1 cellular context compared by ENCODE assay signal in the genomic region with DNA sequence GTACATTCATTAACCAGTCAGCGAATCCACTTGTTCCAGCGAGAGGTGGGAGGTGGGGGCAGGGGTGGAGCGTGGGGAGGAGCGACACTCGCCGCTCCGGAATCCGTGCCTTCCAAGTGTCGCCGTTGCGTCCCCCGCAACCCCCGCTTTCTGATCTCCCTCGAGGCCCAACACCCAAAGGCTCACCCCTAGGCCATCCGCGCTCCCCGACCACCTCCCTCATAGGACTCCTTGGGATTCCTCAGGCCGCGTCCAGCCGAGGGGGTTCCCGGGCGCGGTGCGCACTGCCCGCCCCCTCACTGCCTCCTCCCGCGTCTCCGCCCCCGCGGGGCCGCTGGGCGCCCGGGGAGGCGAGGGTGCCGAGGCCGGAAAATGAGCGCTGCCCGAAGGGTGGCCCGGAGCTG.
TF ChIP-seq lines count a peak whose summit lies in the region.

No MANE protein-coding gene starts in this region.

TF ChIP-seq in H1, 55 proteins besides CTCF, POLR2A, EP300 and RAD21 (continued from another document):
- TF ChIP-seq, protein P1, sequence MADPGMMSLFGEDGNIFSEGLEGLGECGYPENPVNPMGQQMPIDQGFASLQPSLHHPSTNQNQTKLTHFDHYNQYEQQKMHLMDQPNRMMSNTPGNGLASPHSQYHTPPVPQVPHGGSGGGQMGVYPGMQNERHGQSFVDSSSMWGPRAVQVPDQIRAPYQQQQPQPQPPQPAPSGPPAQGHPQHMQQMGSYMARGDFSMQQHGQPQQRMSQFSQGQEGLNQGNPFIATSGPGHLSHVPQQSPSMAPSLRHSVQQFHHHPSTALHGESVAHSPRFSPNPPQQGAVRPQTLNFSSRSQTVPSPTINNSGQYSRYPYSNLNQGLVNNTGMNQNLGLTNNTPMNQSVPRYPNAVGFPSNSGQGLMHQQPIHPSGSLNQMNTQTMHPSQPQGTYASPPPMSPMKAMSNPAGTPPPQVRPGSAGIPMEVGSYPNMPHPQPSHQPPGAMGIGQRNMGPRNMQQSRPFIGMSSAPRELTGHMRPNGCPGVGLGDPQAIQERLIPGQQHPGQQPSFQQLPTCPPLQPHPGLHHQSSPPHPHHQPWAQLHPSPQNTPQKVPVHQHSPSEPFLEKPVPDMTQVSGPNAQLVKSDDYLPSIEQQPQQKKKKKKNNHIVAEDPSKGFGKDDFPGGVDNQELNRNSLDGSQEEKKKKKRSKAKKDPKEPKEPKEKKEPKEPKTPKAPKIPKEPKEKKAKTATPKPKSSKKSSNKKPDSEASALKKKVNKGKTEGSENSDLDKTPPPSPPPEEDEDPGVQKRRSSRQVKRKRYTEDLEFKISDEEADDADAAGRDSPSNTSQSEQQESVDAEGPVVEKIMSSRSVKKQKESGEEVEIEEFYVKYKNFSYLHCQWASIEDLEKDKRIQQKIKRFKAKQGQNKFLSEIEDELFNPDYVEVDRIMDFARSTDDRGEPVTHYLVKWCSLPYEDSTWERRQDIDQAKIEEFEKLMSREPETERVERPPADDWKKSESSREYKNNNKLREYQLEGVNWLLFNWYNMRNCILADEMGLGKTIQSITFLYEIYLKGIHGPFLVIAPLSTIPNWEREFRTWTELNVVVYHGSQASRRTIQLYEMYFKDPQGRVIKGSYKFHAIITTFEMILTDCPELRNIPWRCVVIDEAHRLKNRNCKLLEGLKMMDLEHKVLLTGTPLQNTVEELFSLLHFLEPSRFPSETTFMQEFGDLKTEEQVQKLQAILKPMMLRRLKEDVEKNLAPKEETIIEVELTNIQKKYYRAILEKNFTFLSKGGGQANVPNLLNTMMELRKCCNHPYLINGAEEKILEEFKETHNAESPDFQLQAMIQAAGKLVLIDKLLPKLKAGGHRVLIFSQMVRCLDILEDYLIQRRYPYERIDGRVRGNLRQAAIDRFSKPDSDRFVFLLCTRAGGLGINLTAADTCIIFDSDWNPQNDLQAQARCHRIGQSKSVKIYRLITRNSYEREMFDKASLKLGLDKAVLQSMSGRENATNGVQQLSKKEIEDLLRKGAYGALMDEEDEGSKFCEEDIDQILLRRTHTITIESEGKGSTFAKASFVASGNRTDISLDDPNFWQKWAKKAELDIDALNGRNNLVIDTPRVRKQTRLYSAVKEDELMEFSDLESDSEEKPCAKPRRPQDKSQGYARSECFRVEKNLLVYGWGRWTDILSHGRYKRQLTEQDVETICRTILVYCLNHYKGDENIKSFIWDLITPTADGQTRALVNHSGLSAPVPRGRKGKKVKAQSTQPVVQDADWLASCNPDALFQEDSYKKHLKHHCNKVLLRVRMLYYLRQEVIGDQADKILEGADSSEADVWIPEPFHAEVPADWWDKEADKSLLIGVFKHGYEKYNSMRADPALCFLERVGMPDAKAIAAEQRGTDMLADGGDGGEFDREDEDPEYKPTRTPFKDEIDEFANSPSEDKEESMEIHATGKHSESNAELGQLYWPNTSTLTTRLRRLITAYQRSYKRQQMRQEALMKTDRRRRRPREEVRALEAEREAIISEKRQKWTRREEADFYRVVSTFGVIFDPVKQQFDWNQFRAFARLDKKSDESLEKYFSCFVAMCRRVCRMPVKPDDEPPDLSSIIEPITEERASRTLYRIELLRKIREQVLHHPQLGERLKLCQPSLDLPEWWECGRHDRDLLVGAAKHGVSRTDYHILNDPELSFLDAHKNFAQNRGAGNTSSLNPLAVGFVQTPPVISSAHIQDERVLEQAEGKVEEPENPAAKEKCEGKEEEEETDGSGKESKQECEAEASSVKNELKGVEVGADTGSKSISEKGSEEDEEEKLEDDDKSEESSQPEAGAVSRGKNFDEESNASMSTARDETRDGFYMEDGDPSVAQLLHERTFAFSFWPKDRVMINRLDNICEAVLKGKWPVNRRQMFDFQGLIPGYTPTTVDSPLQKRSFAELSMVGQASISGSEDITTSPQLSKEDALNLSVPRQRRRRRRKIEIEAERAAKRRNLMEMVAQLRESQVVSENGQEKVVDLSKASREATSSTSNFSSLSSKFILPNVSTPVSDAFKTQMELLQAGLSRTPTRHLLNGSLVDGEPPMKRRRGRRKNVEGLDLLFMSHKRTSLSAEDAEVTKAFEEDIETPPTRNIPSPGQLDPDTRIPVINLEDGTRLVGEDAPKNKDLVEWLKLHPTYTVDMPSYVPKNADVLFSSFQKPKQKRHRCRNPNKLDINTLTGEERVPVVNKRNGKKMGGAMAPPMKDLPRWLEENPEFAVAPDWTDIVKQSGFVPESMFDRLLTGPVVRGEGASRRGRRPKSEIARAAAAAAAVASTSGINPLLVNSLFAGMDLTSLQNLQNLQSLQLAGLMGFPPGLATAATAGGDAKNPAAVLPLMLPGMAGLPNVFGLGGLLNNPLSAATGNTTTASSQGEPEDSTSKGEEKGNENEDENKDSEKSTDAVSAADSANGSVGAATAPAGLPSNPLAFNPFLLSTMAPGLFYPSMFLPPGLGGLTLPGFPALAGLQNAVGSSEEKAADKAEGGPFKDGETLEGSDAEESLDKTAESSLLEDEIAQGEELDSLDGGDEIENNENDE (IDR thresholded peaks at IDR 0.05; ENCODE audit: insufficient replicate concordance, low read length): no peak
- TF ChIP-seq HDAC2 (IDR thresholded peaks at IDR 0.05; ENCODE audit: borderline replicate concordance in 1 of 2, low read depth in 2 of 2, low read length in 2 of 2): 0 out of 4 replicates have a peak, but pooled peaks of 1 of the 2 experiments have one; percentile 11
TF ChIP-seq in H1: peak in this region for 3.
